In the genomic region with DNA sequence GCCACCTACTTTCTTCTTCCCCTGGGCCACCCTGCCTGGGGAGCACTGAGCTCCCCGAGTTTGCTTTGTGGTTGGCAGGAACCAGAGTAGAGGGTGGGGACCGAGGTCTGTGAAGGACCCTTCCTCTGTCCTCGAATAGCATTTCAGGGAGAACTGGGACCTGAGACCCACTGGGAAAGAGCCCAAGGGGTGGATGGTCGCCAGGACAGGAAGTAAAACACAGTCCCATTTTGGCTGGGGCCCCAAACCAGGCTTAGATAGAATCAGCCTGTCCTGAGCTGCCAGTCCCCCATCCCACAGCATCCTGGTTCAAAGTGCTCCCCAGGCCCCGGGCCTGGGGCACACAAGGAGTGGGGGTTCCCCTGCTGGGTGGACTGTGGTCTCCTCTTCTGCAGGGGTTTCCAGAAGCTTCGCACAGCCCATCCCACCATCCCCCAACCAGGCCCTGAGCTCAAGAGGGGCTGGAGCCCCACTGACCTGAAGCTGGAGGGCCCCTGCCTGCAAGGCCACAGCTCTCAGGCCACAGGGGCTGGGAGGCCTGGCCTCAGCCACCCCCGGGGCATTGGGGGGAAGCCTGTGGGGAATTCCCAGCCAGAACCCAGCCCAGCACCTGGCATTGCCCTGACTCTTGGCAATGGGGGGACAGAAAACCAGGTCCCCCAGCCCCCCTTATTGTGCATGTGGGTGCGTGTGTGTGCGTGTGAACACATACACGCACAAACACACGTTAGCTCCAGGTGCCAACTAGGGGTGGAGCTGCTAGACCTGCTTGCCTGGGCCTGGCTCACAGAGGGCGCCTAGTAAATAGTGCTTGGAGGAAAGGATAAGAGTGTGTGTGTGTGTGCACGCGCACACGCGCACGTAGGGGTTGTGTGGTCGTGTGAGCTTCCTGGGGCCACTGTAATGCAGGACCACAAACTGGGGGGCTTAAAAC, we compare ENCODE assay signal across 1 cellular context.
A peak's percentile ranks its signal among the peaks of the same experiment; 100 is the strongest.
TF ChIP-seq lines count a peak whose summit lies in the region.

No MANE protein-coding gene starts in this region.

TF ChIP-seq in HepG2, 621 proteins besides CTCF, POLR2A, EP300 and RAD21 (continued from another document and continues in another):
- TF ChIP-seq, protein P1, sequence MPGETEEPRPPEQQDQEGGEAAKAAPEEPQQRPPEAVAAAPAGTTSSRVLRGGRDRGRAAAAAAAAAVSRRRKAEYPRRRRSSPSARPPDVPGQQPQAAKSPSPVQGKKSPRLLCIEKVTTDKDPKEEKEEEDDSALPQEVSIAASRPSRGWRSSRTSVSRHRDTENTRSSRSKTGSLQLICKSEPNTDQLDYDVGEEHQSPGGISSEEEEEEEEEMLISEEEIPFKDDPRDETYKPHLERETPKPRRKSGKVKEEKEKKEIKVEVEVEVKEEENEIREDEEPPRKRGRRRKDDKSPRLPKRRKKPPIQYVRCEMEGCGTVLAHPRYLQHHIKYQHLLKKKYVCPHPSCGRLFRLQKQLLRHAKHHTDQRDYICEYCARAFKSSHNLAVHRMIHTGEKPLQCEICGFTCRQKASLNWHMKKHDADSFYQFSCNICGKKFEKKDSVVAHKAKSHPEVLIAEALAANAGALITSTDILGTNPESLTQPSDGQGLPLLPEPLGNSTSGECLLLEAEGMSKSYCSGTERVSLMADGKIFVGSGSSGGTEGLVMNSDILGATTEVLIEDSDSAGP (CRISPR knock-in tag; IDR thresholded peaks at IDR 0.05; ENCODE audit: borderline replicate concordance): peak; percentile 71; the same call in 1 of the 2 replicates
- TF ChIP-seq RFXAP (CRISPR knock-in tag; IDR thresholded peaks at IDR 0.05; ENCODE audit: borderline replicate concordance) (no peak), IRF2 (CRISPR knock-in tag; IDR thresholded peaks at IDR 0.05) (no peak), ZNF317 (CRISPR knock-in tag; IDR thresholded peaks at IDR 0.05) (0 out of 2 replicates have a peak, but pooled peaks have one; percentile 18), SMAD1 (CRISPR knock-in tag; IDR thresholded peaks at IDR 0.05; ENCODE audit: borderline replicate concordance, low read depth) (0 out of 2 replicates have a peak, but pooled peaks have one; percentile 74), ZNF235 (CRISPR knock-in tag; IDR thresholded peaks at IDR 0.05; ENCODE audit: borderline replicate concordance) (peak; percentile 23; the same call in 1 of the 2 replicates), ETV6 (CRISPR knock-in tag; conservative IDR thresholded peaks at IDR 0.05) (no peak), ZFP41 (CRISPR knock-in tag; IDR thresholded peaks at IDR 0.05; ENCODE audit: borderline replicate concordance) (no peak), ZNF230 (CRISPR knock-in tag; IDR thresholded peaks at IDR 0.05) (no peak), ZKSCAN5 (CRISPR knock-in tag; IDR thresholded peaks at IDR 0.05) (no peak), NFE2L1 (CRISPR knock-in tag; IDR thresholded peaks at IDR 0.05; ENCODE audit: borderline replicate concordance) (peak; percentile 75; the same call in 1 of the 2 replicates), ARNT (IDR thresholded peaks at IDR 0.05) (no peak), ZFX (CRISPR knock-in tag; IDR thresholded peaks at IDR 0.05; ENCODE audit: low read depth) (peak; percentile 71), AKAP8 (CRISPR knock-in tag; IDR thresholded peaks at IDR 0.05) (peak; percentile 24; the same call in 1 of the 2 replicates), ZNF713 (CRISPR knock-in tag; IDR thresholded peaks at IDR 0.05) (no peak), SMC3 (IDR thresholded peaks at IDR 0.05; ENCODE audit: low read length) (no peak), ZNF263 (CRISPR knock-in tag; IDR thresholded peaks at IDR 0.05) (peak; percentile 72), ZNF451 (CRISPR knock-in tag; IDR thresholded peaks at IDR 0.05) (0 out of 2 replicates have a peak, but pooled peaks have one; percentile 20), YEATS4 (CRISPR knock-in tag; IDR thresholded peaks at IDR 0.05; ENCODE audit: borderline replicate concordance) (peak; percentile 26; the same call in 1 of the 2 replicates), RFXANK (CRISPR knock-in tag; IDR thresholded peaks at IDR 0.05) (no peak), MBD4 (IDR thresholded peaks at IDR 0.05; ENCODE audit: borderline replicate concordance, low read length) (no peak), ZNF558 (CRISPR knock-in tag; IDR thresholded peaks at IDR 0.05; ENCODE audit: borderline replicate concordance) (0 out of 2 replicates have a peak, but pooled peaks have one; percentile 54), RFX3 (CRISPR knock-in tag; IDR thresholded peaks at IDR 0.05) (no peak), ZFP82 (CRISPR knock-in tag; IDR thresholded peaks at IDR 0.05; ENCODE audit: borderline replicate concordance) (no peak), ZSCAN9 (CRISPR knock-in tag; IDR thresholded peaks at IDR 0.05; ENCODE audit: borderline replicate concordance) (no peak), YY1 (IDR thresholded peaks at IDR 0.05; ENCODE audit: insufficient read depth, insufficient replicate concordance, low read depth, low read length) (no peak), IRX3 (CRISPR knock-in tag; IDR thresholded peaks at IDR 0.05; ENCODE audit: borderline replicate concordance, low read depth) (no peak), PAF1 (CRISPR knock-in tag; IDR thresholded peaks at IDR 0.05) (no peak), FOXO1 (CRISPR knock-in tag; IDR thresholded peaks at IDR 0.05) (no peak; the same call in 1 of the 2 replicates)
- TF ChIP-seq, protein P2, sequence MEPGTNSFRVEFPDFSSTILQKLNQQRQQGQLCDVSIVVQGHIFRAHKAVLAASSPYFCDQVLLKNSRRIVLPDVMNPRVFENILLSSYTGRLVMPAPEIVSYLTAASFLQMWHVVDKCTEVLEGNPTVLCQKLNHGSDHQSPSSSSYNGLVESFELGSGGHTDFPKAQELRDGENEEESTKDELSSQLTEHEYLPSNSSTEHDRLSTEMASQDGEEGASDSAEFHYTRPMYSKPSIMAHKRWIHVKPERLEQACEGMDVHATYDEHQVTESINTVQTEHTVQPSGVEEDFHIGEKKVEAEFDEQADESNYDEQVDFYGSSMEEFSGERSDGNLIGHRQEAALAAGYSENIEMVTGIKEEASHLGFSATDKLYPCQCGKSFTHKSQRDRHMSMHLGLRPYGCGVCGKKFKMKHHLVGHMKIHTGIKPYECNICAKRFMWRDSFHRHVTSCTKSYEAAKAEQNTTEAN (CRISPR knock-in tag; conservative IDR thresholded peaks at IDR 0.05): peak; percentile 92
- TF ChIP-seq, protein P3, sequence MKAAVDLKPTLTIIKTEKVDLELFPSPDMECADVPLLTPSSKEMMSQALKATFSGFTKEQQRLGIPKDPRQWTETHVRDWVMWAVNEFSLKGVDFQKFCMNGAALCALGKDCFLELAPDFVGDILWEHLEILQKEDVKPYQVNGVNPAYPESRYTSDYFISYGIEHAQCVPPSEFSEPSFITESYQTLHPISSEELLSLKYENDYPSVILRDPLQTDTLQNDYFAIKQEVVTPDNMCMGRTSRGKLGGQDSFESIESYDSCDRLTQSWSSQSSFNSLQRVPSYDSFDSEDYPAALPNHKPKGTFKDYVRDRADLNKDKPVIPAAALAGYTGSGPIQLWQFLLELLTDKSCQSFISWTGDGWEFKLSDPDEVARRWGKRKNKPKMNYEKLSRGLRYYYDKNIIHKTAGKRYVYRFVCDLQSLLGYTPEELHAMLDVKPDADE (CRISPR knock-in tag; IDR thresholded peaks at IDR 0.05): no peak
- TF ChIP-seq, protein P4, sequence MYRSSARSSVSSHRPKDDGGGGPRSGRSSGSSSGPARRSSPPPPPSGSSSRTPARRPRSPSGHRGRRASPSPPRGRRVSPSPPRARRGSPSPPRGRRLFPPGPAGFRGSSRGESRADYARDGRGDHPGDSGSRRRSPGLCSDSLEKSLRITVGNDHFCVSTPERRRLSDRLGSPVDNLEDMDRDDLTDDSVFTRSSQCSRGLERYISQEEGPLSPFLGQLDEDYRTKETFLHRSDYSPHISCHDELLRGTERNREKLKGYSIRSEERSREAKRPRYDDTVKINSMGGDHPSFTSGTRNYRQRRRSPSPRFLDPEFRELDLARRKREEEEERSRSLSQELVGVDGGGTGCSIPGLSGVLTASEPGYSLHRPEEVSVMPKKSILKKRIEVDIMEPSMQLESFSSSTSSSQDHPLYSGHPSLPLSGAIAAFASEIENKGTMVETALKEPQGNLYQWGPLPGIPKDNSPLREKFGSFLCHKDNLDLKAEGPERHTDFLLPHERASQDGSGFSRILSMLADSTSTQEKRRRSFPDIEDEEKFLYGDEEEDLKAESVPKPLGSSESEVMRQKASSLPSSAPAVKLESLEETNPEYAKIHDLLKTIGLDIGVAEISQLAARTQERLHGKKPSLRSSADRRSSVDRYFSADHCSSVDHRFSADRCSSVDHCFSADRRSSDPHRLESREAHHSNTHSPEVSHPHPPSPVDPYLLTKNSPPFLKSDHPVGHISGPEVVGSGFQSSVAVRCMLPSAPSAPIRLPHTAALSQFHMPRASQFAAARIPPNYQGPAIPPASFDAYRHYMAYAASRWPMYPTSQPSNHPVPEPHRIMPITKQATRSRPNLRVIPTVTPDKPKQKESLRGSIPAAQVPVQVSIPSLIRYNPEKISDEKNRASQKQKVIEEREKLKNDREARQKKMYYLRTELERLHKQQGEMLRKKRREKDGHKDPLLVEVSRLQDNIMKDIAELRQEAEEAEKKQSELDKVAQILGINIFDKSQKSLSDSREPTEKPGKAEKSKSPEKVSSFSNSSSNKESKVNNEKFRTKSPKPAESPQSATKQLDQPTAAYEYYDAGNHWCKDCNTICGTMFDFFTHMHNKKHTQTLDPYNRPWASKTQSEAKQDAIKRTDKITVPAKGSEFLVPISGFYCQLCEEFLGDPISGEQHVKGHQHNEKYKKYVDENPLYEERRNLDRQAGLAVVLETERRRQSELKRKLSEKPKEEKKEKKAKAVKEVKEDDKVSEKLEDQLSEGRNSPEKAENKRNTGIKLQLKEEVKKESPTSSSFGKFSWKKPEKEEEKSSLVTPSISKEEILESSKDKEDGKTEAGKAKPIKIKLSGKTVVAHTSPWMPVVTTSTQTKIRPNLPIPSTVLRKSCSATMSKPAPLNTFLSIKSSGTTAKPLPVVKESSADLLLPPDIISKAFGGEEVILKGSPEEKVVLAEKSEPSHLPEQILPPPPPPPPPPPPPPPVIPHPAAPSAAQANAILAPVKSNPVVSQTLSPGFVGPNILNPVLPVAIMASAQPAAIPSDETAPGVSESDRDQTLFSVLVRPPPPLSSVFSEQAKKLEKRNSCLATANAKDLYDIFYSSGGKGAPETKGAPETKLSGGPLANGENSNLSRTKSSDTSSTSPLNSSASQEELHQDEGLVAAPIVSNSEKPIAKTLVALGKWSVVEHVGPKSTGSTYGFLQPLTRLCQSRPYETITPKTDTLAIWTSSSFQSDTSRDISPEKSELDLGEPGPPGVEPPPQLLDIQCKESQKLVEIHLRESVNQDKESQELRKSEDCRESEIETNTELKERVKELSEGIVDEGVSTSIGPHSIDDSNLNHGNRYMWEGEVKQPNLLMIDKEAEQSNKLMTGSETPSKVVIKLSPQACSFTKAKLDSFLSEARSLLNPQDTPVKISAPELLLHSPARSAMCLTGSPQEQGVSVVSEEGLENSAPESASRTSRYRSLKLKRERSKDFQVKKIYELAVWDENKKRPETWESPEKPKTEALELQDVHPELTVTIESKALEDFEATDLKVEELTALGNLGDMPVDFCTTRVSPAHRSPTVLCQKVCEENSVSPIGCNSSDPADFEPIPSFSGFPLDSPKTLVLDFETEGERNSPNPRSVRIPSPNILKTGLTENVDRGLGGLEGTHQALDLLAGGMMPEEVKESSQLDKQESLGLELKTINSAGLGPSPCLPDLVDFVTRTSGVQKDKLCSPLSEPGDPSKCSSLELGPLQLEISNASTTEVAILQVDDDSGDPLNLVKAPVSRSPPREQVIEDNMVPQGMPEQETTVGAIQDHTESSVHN (CRISPR knock-in tag; IDR thresholded peaks at IDR 0.05): no peak
- TF ChIP-seq, protein P5, sequence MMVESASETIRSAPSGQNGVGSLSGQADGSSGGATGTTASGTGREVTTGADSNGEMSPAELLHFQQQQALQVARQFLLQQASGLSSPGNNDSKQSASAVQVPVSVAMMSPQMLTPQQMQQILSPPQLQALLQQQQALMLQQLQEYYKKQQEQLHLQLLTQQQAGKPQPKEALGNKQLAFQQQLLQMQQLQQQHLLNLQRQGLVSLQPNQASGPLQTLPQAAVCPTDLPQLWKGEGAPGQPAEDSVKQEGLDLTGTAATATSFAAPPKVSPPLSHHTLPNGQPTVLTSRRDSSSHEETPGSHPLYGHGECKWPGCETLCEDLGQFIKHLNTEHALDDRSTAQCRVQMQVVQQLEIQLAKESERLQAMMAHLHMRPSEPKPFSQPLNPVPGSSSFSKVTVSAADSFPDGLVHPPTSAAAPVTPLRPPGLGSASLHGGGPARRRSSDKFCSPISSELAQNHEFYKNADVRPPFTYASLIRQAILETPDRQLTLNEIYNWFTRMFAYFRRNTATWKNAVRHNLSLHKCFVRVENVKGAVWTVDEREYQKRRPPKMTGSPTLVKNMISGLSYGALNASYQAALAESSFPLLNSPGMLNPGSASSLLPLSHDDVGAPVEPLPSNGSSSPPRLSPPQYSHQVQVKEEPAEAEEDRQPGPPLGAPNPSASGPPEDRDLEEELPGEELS (CRISPR knock-in tag; IDR thresholded peaks at IDR 0.05): peak; percentile 48
- TF ChIP-seq, protein P6, sequence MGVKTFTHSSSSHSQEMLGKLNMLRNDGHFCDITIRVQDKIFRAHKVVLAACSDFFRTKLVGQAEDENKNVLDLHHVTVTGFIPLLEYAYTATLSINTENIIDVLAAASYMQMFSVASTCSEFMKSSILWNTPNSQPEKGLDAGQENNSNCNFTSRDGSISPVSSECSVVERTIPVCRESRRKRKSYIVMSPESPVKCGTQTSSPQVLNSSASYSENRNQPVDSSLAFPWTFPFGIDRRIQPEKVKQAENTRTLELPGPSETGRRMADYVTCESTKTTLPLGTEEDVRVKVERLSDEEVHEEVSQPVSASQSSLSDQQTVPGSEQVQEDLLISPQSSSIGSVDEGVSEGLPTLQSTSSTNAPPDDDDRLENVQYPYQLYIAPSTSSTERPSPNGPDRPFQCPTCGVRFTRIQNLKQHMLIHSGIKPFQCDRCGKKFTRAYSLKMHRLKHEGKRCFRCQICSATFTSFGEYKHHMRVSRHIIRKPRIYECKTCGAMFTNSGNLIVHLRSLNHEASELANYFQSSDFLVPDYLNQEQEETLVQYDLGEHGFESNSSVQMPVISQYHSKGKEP (CRISPR knock-in tag; IDR thresholded peaks at IDR 0.05): no peak
- TF ChIP-seq, protein P7, sequence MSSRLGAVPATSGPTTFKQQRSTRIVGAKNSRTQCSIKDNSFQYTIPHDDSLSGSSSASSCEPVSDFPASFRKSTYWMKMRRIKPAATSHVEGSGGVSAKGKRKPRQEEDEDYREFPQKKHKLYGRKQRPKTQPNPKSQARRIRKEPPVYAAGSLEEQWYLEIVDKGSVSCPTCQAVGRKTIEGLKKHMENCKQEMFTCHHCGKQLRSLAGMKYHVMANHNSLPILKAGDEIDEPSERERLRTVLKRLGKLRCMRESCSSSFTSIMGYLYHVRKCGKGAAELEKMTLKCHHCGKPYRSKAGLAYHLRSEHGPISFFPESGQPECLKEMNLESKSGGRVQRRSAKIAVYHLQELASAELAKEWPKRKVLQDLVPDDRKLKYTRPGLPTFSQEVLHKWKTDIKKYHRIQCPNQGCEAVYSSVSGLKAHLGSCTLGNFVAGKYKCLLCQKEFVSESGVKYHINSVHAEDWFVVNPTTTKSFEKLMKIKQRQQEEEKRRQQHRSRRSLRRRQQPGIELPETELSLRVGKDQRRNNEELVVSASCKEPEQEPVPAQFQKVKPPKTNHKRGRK (CRISPR knock-in tag; IDR thresholded peaks at IDR 0.05): no peak
- TF ChIP-seq, protein P8, sequence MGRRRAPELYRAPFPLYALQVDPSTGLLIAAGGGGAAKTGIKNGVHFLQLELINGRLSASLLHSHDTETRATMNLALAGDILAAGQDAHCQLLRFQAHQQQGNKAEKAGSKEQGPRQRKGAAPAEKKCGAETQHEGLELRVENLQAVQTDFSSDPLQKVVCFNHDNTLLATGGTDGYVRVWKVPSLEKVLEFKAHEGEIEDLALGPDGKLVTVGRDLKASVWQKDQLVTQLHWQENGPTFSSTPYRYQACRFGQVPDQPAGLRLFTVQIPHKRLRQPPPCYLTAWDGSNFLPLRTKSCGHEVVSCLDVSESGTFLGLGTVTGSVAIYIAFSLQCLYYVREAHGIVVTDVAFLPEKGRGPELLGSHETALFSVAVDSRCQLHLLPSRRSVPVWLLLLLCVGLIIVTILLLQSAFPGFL (CRISPR knock-in tag; IDR thresholded peaks at IDR 0.05): no peak
